Comparison of ENCODE assay signal across 22 cellular contexts in the genomic region with DNA sequence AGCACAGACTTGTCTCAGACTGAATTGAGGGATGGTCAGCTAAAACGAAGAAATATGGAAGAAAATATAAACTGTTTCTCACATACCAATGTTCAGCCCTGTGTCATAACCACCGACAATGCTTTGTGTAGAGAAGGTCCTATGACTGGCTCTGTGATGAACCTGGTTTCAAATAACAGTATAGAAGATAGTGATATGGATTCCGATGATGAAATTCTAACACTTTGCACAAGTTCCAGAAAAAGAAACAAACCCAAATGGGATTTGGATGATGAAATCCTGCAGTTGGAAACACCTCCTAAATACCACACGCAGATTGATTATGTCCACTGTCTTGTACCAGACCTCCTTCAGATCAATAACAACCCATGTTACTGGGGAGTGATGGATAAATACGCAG. TPM values are rescaled to one million over a fixed set of nuclear protein-coding genes. Genes with fewer than 3 reads are reported as not detected.
DNase-seq lines count a peak whose midpoint lies in the region; ATAC-seq and TF ChIP-seq lines count a peak whose summit lies in the region.
"Had no signal": no experiment of that assay in that cellular context is flagged by ENCODE, and none has a peak within 500 bp of the region (broad histone marks: within the 10 kb centered on the region; RNA-seq: fewer than 3 reads in every experiment).

No MANE protein-coding gene starts in this region.

- H3K4me3 Mint-ChIP-seq in MCF 10A (ENCODE audit: unreplicated experiment), result no peak overlapping the region

- CTCF ChIA-PET in MCF 10A (lab: Yijun Ruan, JAX), result interaction anchor here (2.1 kb wide), 1 partner anchor 8 kb away, joined by 13 read pairs; the partner anchor contains the start of gene MAPK1IP1L

- no peak overlapping the region for H3K4me3 ChIP-seq in breast epithelium
- no peak overlapping the region for H3K4me3 ChIP-seq in fibroblast of mammary gland (ENCODE audit: control insufficient read depth, low read depth, low read length)
- H3K4me3 ChIP-seq: Peyer's patch, SJSA1 had no signal

- intact Hi-C loops in MCF 10A (cut with micrococcal nuclease), result no loop called here
- intact Hi-C loops in breast epithelium (cut with DNase I; ENCODE audit: low total_unique reads), result no loop called here

- no peak for ATAC-seq in HG03469 (IDR thresholded peaks at IDR 0.05; ENCODE audit: unreplicated experiment)
- ATAC-seq in GM21576 (IDR thresholded peaks at IDR 0.05; ENCODE audit: unreplicated experiment), result no peak
- ATAC-seq: HCT116 had no signal

- H3K4me1 ChIP-seq in breast epithelium, result no peaks in the 10 kb centered on the region
- H3K4me1 ChIP-seq: Peyer's patch had no signal

- POLR2A ChIA-PET in MCF 10A (lab: Yijun Ruan, JAX), result interaction anchor here (0.6 to 1.1 kb wide), 3 partner anchors 8 to 16 kb away, joined by 3 read pairs; partner anchors contain the start of genes MAPK1IP1L, SOCS4 and WDHD1

- no peak overlapping the region for H3K27ac Mint-ChIP-seq in MCF 10A (ENCODE audit: low read depth, unreplicated experiment)

- no peaks in the 10 kb centered on the region for H3K27me3 ChIP-seq in breast epithelium
- H3K27me3 ChIP-seq: Peyer's patch, SJSA1 had no signal

- no peaks in the 10 kb centered on the region for H3K27me3 Mint-ChIP-seq in MCF 10A (ENCODE audit: insufficient read depth, unreplicated experiment)
- H3K27me3 Mint-ChIP-seq: CD8-positive, alpha-beta memory T cell had no signal

- no peaks in the 10 kb centered on the region for H3K9me3 Mint-ChIP-seq in MCF 10A (ENCODE audit: unreplicated experiment)
- H3K9me3 Mint-ChIP-seq: CD8-positive, alpha-beta memory T cell had no signal

- H3K36me3 Mint-ChIP-seq in MCF 10A (ENCODE audit: insufficient read depth, unreplicated experiment), result peaks cover 25% of the 10 kb centered on the region

- no peak overlapping the region for H3K27ac ChIP-seq in breast epithelium
- H3K27ac ChIP-seq: C4-2B, Peyer's patch, SJSA1 had no signal

- TF ChIP-seq POLR2A in breast epithelium (IDR thresholded peaks at IDR 0.05), result no peak

- no peaks in the 10 kb centered on the region for H3K36me3 ChIP-seq in breast epithelium

- TF ChIP-seq CTCF in MCF 10A (IDR thresholded peaks at IDR 0.05; ENCODE audit: unreplicated experiment) (no peak), breast epithelium (IDR thresholded peaks at IDR 0.05) (no peak), fibroblast of mammary gland (conservative IDR thresholded peaks at IDR 0.05; ENCODE audit: control insufficient read depth, insufficient read depth, low read depth, low read length) (no peak)

- H3K4me1 Mint-ChIP-seq in MCF 10A (ENCODE audit: insufficient read depth, unreplicated experiment), result peaks cover 13% of the 10 kb centered on the region

- TSS peak; percentile 22 for BruUV-seq in MCF 10A (replicated peaks; lab: Mats Ljungman, UMichigan)

- no peak for DNase-seq in MCF 10A (ENCODE audit: unreplicated experiment)
- no peak for DNase-seq in breast epithelium (ENCODE audit: low spot score in 2 of 2)
- DNase-seq in amniotic epithelial cell (ENCODE audit: low read depth), result peak; percentile 21
- peak; percentile 20 for DNase-seq in fibroblast of mammary gland (ENCODE audit: low read depth)
- DNase-seq in NCI-H510A (lab: John Stamatoyannopoulos, UW), result no peak
- DNase-seq in T-helper 2 cell, result no peak
- DNase-seq: 8988T; CD8-positive, alpha-beta memory T cell; GOT3; MM.1S; NCI-H1092; NCI-H1436 treated with DMSO at 0.1 percent for 48 hours; NCI-H1930; NCI-H2227 treated with DMSO at 0.1 percent for 48 hours; NCI-H510A treated with DMSO at 0.1 percent for 48 hours; NCI-H748 treated with DMSO at 0.1 percent for 48 hours; Peyer's patch had no signal

- H3K9me3 ChIP-seq in breast epithelium, result no peaks in the 10 kb centered on the region
- H3K9me3 ChIP-seq: Peyer's patch, SJSA1 had no signal

RNA-seq across cellular contexts. Expression of gene MAPK1IP1L, which starts 7.9 kb away (rescaled TPM):
- 118 and 123 TPM in 2 replicates for total RNA-seq in MCF 10A (2022)
- total RNA-seq in breast epithelium, result 10 to 100 TPM; 37.7 to 60.4 (median 39.4) TPM

RNA-seq across cellular contexts. Expression of gene SOCS4, which starts 16.5 kb away (rescaled TPM):
- 24.6 and 29.6 TPM in 2 replicates for total RNA-seq in MCF 10A (2022)
- 10 to 100 TPM; 16.0 to 23.3 (median 16.3) TPM for total RNA-seq in breast epithelium

RNA-seq across cellular contexts. Expression of gene WDHD1, which starts 16.6 kb away (rescaled TPM):
- total RNA-seq in MCF 10A (2022), result 5.8 and 6.5 TPM in 2 replicates
- total RNA-seq in breast epithelium, result 1 to 10 TPM; 1.8 to 3.5 (median 2.3) TPM

Comparison
In these comparisons a context has a peak if more than half of its experiments do, and no peak if none do; other contexts are left out.
1. DNase-seq: peak in amniotic epithelial cell (single experiment) and fibroblast of mammary gland (single experiment); none in MCF 10A (single experiment), breast epithelium (0 of 2), NCI-H510A (single experiment) and T-helper 2 cell (0 of 5).